In the genomic region with DNA sequence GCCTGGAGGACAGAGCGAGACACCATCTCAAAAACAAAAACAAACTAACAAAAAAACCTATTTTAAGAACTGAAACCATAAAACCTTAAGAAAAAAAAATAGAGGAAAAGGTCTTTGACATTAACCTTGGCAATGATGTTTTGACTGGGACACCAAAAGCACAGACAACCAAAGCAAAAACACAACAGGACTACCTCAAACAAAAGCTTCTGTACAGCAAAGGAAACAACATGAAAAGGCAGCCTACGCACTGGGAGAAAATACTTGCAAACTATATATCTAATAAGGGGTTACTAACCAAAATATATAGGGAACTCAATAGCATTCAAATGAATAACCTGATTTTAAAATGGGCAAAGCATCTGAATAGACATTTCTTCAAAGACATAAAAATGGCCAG, we compare ENCODE assay signal across 21 cellular contexts.
"Had no signal": no experiment of that assay in that cellular context is flagged by ENCODE, and none has a peak within 500 bp of the region (broad histone marks: within the 10 kb centered on the region; RNA-seq: fewer than 3 reads in every experiment).

No MANE protein-coding gene starts in this region.

- H3K4me1 Mint-ChIP-seq: activated B cell treated with CpG ODN at 0.5 μM for 24 hours, brain had no signal

- DNase-seq: activated B cell treated with CpG ODN at 0.5 μM for 24 hours; activated CD4-positive, alpha-beta T cell treated with anti-CD3 and anti-CD28 coated beads, Interleukin-2, amount 50 U/mL, for 4 hours; activated CD8-positive, alpha-beta memory T cell treated with anti-CD3 and anti-CD28 coated beads for 24 hours; activated effector memory CD4-positive, alpha-beta T cell treated with anti-CD3 and anti-CD28 coated beads, Interleukin-2, amount 50 U/mL, for 16 hours; activated naive CD4-positive, alpha-beta T cell treated with Interleukin-2 at 50 U/mL for 16 hours; amygdala; KG1; NCI-H1048; NCI-H146; NCI-H187 treated with DMSO at 0.1 percent for 48 hours; NCI-H2081 treated with DMSO at 0.1 percent for 48 hours; NCI-H446 treated with DMSO at 0.1 percent for 48 hours; NCI-H524 treated with DMSO at 0.1 percent for 48 hours; NCI-H774; SIG-M5; T-helper 2 cell; T1000 had no signal

- H3K4me3 Mint-ChIP-seq: activated B cell treated with CpG ODN at 0.5 μM for 24 hours; activated T-helper 1 cell treated with anti-CD3 and anti-CD28 coated beads, Interleukin-12 subunit alpha, Interleukin-12 subunit beta, Interleukin-2, Interleukin-4 antibody, amounts not matched to agents 30 ng/mL and 10 ng/mL and 1 ng/mL, durations not matched to agents 14 hours and 24 hours and 36 hours; brain; central memory CD8-positive, alpha-beta T cell; IgD-negative memory B cell had no signal

- H3K27me3 Mint-ChIP-seq: activated B cell treated with CpG ODN at 0.5 μM for 24 hours; central memory CD8-positive, alpha-beta T cell; IgD-negative memory B cell had no signal

- H3K27ac Mint-ChIP-seq: activated B cell treated with CpG ODN at 0.5 μM for 24 hours; activated T-helper 1 cell treated with anti-CD3 and anti-CD28 coated beads, Interleukin-12 subunit alpha, Interleukin-12 subunit beta, Interleukin-2, Interleukin-4 antibody, amounts not matched to agents 30 ng/mL and 10 ng/mL and 1 ng/mL, durations not matched to agents 14 hours and 24 hours and 36 hours; brain; IgD-negative memory B cell had no signal
